ENCODE assay signal across 2 cellular contexts in the genomic region with DNA sequence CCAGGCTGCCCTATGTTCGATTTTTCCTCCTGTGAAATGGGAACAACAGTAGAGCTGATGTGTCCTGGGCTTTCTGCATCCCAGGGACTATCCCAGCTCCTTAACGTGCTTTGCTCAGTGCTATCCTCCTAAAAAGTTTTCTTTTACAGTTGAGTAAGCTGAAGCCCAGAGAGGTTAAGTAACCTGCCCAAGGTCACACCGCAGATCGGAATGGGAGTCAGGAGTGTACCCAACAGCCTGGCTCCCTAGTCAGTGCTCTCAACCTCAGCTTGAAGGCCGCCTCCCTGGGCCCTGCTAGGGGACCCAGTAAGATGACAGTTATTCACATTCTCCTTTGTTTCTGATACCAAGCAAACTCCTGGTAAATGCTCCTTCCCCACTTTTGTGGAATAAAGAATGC.
A peak's percentile ranks its signal among the peaks of the same experiment; 100 is the strongest.
TF ChIP-seq lines count a peak whose summit lies in the region.

No MANE protein-coding gene starts in this region.

TF ChIP-seq in HepG2, 621 proteins besides CTCF, POLR2A, EP300 and RAD21:
- TF ChIP-seq ZNF768 (CRISPR knock-in tag; IDR thresholded peaks at IDR 0.05) = peak; percentile 59; the same call in 1 of the 2 replicates
- TF ChIP-seq, protein P1, sequence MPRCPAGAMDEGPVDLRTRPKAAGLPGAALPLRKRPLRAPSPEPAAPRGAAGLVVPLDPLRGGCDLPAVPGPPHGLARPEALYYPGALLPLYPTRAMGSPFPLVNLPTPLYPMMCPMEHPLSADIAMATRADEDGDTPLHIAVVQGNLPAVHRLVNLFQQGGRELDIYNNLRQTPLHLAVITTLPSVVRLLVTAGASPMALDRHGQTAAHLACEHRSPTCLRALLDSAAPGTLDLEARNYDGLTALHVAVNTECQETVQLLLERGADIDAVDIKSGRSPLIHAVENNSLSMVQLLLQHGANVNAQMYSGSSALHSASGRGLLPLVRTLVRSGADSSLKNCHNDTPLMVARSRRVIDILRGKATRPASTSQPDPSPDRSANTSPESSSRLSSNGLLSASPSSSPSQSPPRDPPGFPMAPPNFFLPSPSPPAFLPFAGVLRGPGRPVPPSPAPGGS (CRISPR knock-in tag; IDR thresholded peaks at IDR 0.05) = no peak
TF ChIP-seq in HepG2: peak in this region for 1.

TF ChIP-seq in K562, 482 proteins besides CTCF, POLR2A, EP300 and RAD21:
- TF ChIP-seq TEAD2 (tag; IDR thresholded peaks at IDR 0.05) (no peak), ZFP36 (IDR thresholded peaks at IDR 0.05; ENCODE audit: low read depth, low read length, partially characterized antibody) (peak; percentile 54), RBM25 (IDR thresholded peaks at IDR 0.05; ENCODE audit: low read depth, low read length, severe bottlenecking) (peak; percentile 45), MYC (IDR thresholded peaks at IDR 0.05; ENCODE audit: low read depth, low read length) (no peak), MYC (CRISPR knock-in tag; IDR thresholded peaks at IDR 0.05; ENCODE audit: borderline replicate concordance, low read depth) (no peak)
